Comparison of ENCODE assay signal across 22 cellular contexts in the genomic region with DNA sequence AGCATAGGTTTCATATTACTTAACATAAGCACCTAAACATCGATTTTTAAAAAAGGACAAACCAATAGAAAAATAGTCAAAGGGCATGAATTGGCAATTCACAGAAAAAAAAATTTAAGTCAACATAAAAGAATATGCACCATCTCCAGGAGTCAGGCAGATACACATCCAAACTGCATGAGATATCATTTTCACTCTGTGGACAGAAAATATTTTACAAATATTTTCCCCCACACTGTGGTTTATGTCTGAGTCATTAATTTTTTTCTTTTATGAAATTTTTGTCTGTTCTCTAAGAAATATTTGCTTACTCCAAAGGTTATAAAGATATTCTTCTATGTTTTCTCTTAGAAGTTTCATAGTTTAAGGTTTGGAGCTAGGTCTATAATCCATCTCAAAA.
A peak's percentile ranks its signal among the peaks of the same experiment; 100 is the strongest.
DNase-seq lines count a peak whose midpoint lies in the region; ATAC-seq, FAIRE-seq and TF ChIP-seq lines count a peak whose summit lies in the region.
"Had no signal": no experiment of that assay in that cellular context is flagged by ENCODE, and none has a peak within 500 bp of the region (broad histone marks: within the 10 kb centered on the region; RNA-seq: fewer than 3 reads in every experiment).

No MANE protein-coding gene starts in this region.

- H3K9me1 ChIP-seq in IMR-90 (ENCODE audit: insufficient read depth, low read length) = no peaks in the 10 kb centered on the region

- H3K79me1 ChIP-seq in IMR-90 (ENCODE audit: low read depth in 1 of 2, low read length in 2 of 2) = no peaks in the 10 kb centered on the region

- H2AFZ ChIP-seq in IMR-90 (replicated peaks; ENCODE audit: low read length, poor library complexity) = no peak overlapping the region

- CTCF ChIA-PET in IMR-90 (lab: Yijun Ruan, JAX) = no interaction called here

- no peak overlapping the region for H2AK5ac ChIP-seq in IMR-90 (ENCODE audit: low read depth, low read length)

- no peak overlapping the region for H2BK15ac ChIP-seq in IMR-90 (ENCODE audit: low read depth, low read length)

- H2AK9ac ChIP-seq in IMR-90 (replicated peaks; ENCODE audit: low read depth, low read length, poor library complexity) = no peak overlapping the region

- H3K4ac ChIP-seq in IMR-90 (ENCODE audit: low read depth, low read length) = no peak overlapping the region

- H3K4me1 ChIP-seq in IMR-90 (ENCODE audit: control insufficient read depth, insufficient read depth, low read length) (no peaks in the 10 kb centered on the region), adipocyte (ENCODE audit: control insufficient read depth, insufficient read depth, low read length) (peaks cover 15% of the 10 kb centered on the region)
- H3K4me1 ChIP-seq: Peyer's patch, SJSA1 had no signal

- H3K56ac ChIP-seq in IMR-90 (ENCODE audit: extremely low read depth, insufficient read depth, low read length) = no peak overlapping the region

- H2BK20ac ChIP-seq in IMR-90 (ENCODE audit: low read depth, low read length) = no peak overlapping the region

- no peak overlapping the region for H3K9ac ChIP-seq in IMR-90 (ENCODE audit: low read depth, low read length)
- no peak overlapping the region for H3K9ac ChIP-seq in adipocyte (ENCODE audit: low read length)
- H3K9ac ChIP-seq: BLaER1 treated with 17β-estradiol and CSF1 and Interleukin-3, amounts not matched to agents 10 nM and 100 nM had no signal

- H3K36me3 ChIP-seq in IMR-90 (ENCODE audit: control insufficient read depth, insufficient read depth, low read length) = no peaks in the 10 kb centered on the region
- no peaks in the 10 kb centered on the region for H3K36me3 ChIP-seq in adipocyte (ENCODE audit: control insufficient read depth, insufficient read depth, low read length, severe bottlenecking)
- H3K36me3 ChIP-seq: Peyer's patch, SJSA1 had no signal

- H4K20me1 ChIP-seq in IMR-90 (ENCODE audit: insufficient read depth, low read length) = no peaks in the 10 kb centered on the region
- H4K20me1 ChIP-seq: BLaER1 treated with 17β-estradiol and CSF1 and Interleukin-3, amounts not matched to agents 10 nM and 100 nM had no signal

- H3K27me3 ChIP-seq in IMR-90 (ENCODE audit: control insufficient read depth, insufficient read depth, low read length) (peaks cover 18% of the 10 kb centered on the region), adipocyte (replicated peaks; ENCODE audit: control insufficient read depth, insufficient read depth, low read length) (peaks cover 6% of the 10 kb centered on the region)
- H3K27me3 ChIP-seq: BLaER1 treated with 17β-estradiol and CSF1 and Interleukin-3, amounts not matched to agents 10 nM and 100 nM; Peyer's patch had no signal

- no peak for FAIRE-seq in GM12891 (lab: Jason Lieb, UNC)
- FAIRE-seq: GM18507, H1, HepG2 had no signal

- in situ Hi-C loops in IMR-90 (cut with MboI; ENCODE audit: low sequenced_read_pairs) = no loop called here

- H4K91ac ChIP-seq in IMR-90 (ENCODE audit: insufficient read depth, low read depth, low read length) = no peak overlapping the region

- H3K27ac ChIP-seq in IMR-90 (ENCODE audit: insufficient read depth, low read length) = no peak overlapping the region
- H3K27ac ChIP-seq: BLaER1 treated with 17β-estradiol and CSF1 and Interleukin-3, amounts not matched to agents 10 nM and 100 nM; Peyer's patch; SJSA1 had no signal

- H4K5ac ChIP-seq in IMR-90 (ENCODE audit: low read depth, low read length) = no peak overlapping the region

- H3K4me3 ChIP-seq in IMR-90 (ENCODE audit: insufficient read depth, low read depth, low read length) (no peak overlapping the region), adipocyte (ENCODE audit: low read length) (no peak overlapping the region)
- H3K4me3 ChIP-seq: BLaER1 treated with 17β-estradiol and CSF1 and Interleukin-3, amounts not matched to agents 10 nM and 100 nM; Peyer's patch; SJSA1 had no signal

- peak; percentile 6 for DNase-seq in IMR-90
- DNase-seq in adipocyte (ENCODE audit: low read depth) = peak; percentile 58
- DNase-seq in iris pigment epithelial cell (ENCODE audit: low read depth) = peak; percentile 55
- no peak for DNase-seq in GM12891 (ENCODE audit: insufficient read length, low spot score)
- no peak for DNase-seq in NCI-H1105 treated with DMSO at 0.1 percent for 48 hours (lab: John Stamatoyannopoulos, UW)
- DNase-seq: CD8-positive, alpha-beta T cell; DND-41; KG1; MV-4-11; NCI-H1694 treated with DMSO at 0.1 percent for 48 hours; NCI-H2081 treated with DMSO at 0.1 percent for 48 hours; NCI-H2171 treated with DMSO at 0.1 percent for 48 hours; NCI-H446; NCI-H526 had no signal

- no peak overlapping the region for H2BK120ac ChIP-seq in IMR-90 (ENCODE audit: low read depth, low read length)

- no peak overlapping the region for H3K23ac ChIP-seq in IMR-90 (ENCODE audit: low read depth, low read length)

- no CpG with 5 or more reads among the region's 1 CpG for WGBS in IMR-90 (ENCODE audit: extremely low coverage in 2 of 2, insufficient read length in 1 of 2), 2 experiments

- no peak overlapping the region for H2BK5ac ChIP-seq in IMR-90 (ENCODE audit: low read depth, low read length, poor library complexity, severe bottlenecking)

- POLR2A ChIA-PET in IMR-90 (lab: Charles Lee; ENCODE audit: unreplicated experiment) = no interaction called here

- H3K18ac ChIP-seq in IMR-90 (ENCODE audit: low read depth, low read length) = no peak overlapping the region

- H3K9me3 ChIP-seq in IMR-90 (ENCODE audit: control insufficient read depth, insufficient read depth, low read length) = peaks cover 7% of the 10 kb centered on the region
- H3K9me3 ChIP-seq in adipocyte (ENCODE audit: control insufficient read depth, low read length) = peaks cover 6% of the 10 kb centered on the region
- H3K9me3 ChIP-seq: Peyer's patch, SJSA1 had no signal

- dilution Hi-C loops in IMR-90 (cut with HindIII; ENCODE audit: low sequenced_read_pairs, unreplicated experiment) = no loop called here

- BruUV-seq in IMR-90 (replicated peaks; lab: Mats Ljungman, UMichigan) = no TSS peak

- H4K8ac ChIP-seq in IMR-90 (ENCODE audit: low read depth in 2 of 2, low read length in 2 of 2) = no peak overlapping the region

- intact Hi-C loops in IMR-90 (cut with micrococcal nuclease) = no loop called here

- H3K14ac ChIP-seq in IMR-90 (replicated peaks; ENCODE audit: low read depth, low read length) = no peak overlapping the region

- no peak overlapping the region for H3K4me2 ChIP-seq in IMR-90 (ENCODE audit: low read depth, low read length)
- H3K4me2 ChIP-seq: BLaER1 treated with 17β-estradiol and CSF1 and Interleukin-3, amounts not matched to agents 10 nM and 100 nM had no signal

- TF ChIP-seq RAD21 in IMR-90 (IDR thresholded peaks at IDR 0.05; ENCODE audit: low read length) = no peak

- TF ChIP-seq POLR2A in IMR-90 (IDR thresholded peaks at IDR 0.05; ENCODE audit: low read depth, low read length) (no peak), GM12891 (IDR thresholded peaks at IDR 0.05; ENCODE audit: low read depth, low read length) (no peak)

- ATAC-seq in IMR-90 (ENCODE audit: low read depth) (peak; percentile 44; the same call in 1 of the 2 replicates), GM19463 (IDR thresholded peaks at IDR 0.05; ENCODE audit: unreplicated experiment) (no peak), HG02885 (IDR thresholded peaks at IDR 0.05; ENCODE audit: poor library complexity, unreplicated experiment) (no peak)
- ATAC-seq: CD8-positive, alpha-beta T cell; HepG2 had no signal

- TF ChIP-seq CTCF in IMR-90 (conservative IDR thresholded peaks at IDR 0.05; ENCODE audit: low read depth, low read length) = no peak

TF ChIP-seq in IMR-90, 13 proteins besides CTCF, POLR2A, EP300 and RAD21:
- TF ChIP-seq FOS (IDR thresholded peaks at IDR 0.05; ENCODE audit: low read depth, low read length) (no peak), CHD1 (IDR thresholded peaks at IDR 0.05; ENCODE audit: low read depth, low read length) (no peak), BHLHE40 (IDR thresholded peaks at IDR 0.05; ENCODE audit: low read depth, low read length) (no peak), RFX5 (IDR thresholded peaks at IDR 0.05; ENCODE audit: low read depth, low read length) (no peak), CEBPB (IDR thresholded peaks at IDR 0.05; ENCODE audit: low read depth, low read length) (no peak)

TF ChIP-seq in GM12891, 5 proteins besides CTCF, POLR2A, EP300 and RAD21:
- TF ChIP-seq POU2F2 (IDR thresholded peaks at IDR 0.05; ENCODE audit: low read depth, low read length) (no peak), TAF1 (IDR thresholded peaks at IDR 0.05; ENCODE audit: low read depth, low read length) (no peak), PAX5 (IDR thresholded peaks at IDR 0.05; ENCODE audit: insufficient read depth, low read length, severe bottlenecking) (no peak), POLR2AphosphoS5 (IDR thresholded peaks at IDR 0.05; ENCODE audit: low read depth, low read length) (no peak), SPI1 (IDR thresholded peaks at IDR 0.05; ENCODE audit: low read depth, low read length) (no peak)

Comparison
In these comparisons a context has a peak if more than half of its experiments do, and no peak if none do; other contexts are left out.
1. DNase-seq: peak in IMR-90 (single experiment), adipocyte (single experiment) and iris pigment epithelial cell (single experiment); none in GM12891 (single experiment) and NCI-H1105 treated with DMSO at 0.1 percent for 48 hours (single experiment).